8 cellular contexts compared by ENCODE assay signal in genomic region chr6:124963416-124964083, GRCh38. TPM values are rescaled to one million over a fixed set of nuclear protein-coding genes. Genes with fewer than 3 reads are reported as not detected.
DNase-seq lines count a peak whose midpoint lies in the region; ATAC-seq, FAIRE-seq and TF ChIP-seq lines count a peak whose summit lies in the region.

No MANE protein-coding gene starts in this region.

- peak overlapping the region; percentile 82 for H3K4me3 ChIP-seq in brain microvascular endothelial cell (ENCODE audit: low read depth, low read length)
- peak overlapping the region; percentile 46 to 92 for H3K4me3 ChIP-seq in small intestine (ENCODE audit: low read depth in 1 of 2, low read length in 2 of 2)

- in situ Hi-C loops in brain microvascular endothelial cell (cut with HindIII; ENCODE audit: low pct_ligation_motif_present, low sequenced_read_pairs), result no loop called here

- peak; percentile 60 for DNase-seq in AG08396 (ENCODE audit: low spot score)
- DNase-seq in HK-2 (ENCODE audit: unreplicated experiment), result peak; percentile 49
- DNase-seq in brain microvascular endothelial cell, result no peak
- peak; percentile 72 for DNase-seq in iris pigment epithelial cell (ENCODE audit: low read depth)
- peak; percentile 20 for DNase-seq in small intestine
- DNase-seq in NCI-H1417 (lab: John Stamatoyannopoulos, UW), result no peak

- H3K36me3 ChIP-seq in brain microvascular endothelial cell (replicated peaks) (peaks cover 4% of the 10 kb centered on the region), small intestine (ENCODE audit: control insufficient read depth in 2 of 2, insufficient read depth in 2 of 2, low read length in 2 of 2) (no peaks in the 10 kb centered on the region)

- H3K9me3 ChIP-seq in small intestine (ENCODE audit: control insufficient read depth, low read depth), result no peaks in the 10 kb centered on the region

- no peak for ATAC-seq in HG02981 (IDR thresholded peaks at IDR 0.05; ENCODE audit: unreplicated experiment)
- ATAC-seq in HG02870 (IDR thresholded peaks at IDR 0.05; ENCODE audit: unreplicated experiment), result no peak

- H3K27me3 ChIP-seq in brain microvascular endothelial cell (replicated peaks), result no peaks in the 10 kb centered on the region
- H3K27me3 ChIP-seq in small intestine (ENCODE audit: control insufficient read depth in 2 of 2, insufficient read depth in 2 of 2, low read length in 2 of 2), result no peaks in the 10 kb centered on the region

- no peak for FAIRE-seq in small intestine (lab: Jason Lieb, UNC)

- peak overlapping the region; percentile 78 for H3K27ac ChIP-seq in brain microvascular endothelial cell
- H3K27ac ChIP-seq in small intestine (ENCODE audit: low read depth in 1 of 2, low read length in 1 of 2), result peak overlapping the region; percentile 81 to 85

- no peak for TF ChIP-seq CTCF in brain microvascular endothelial cell (IDR thresholded peaks at IDR 0.05; ENCODE audit: low read depth, low read length, missing control alignments)

- H3K4me1 ChIP-seq in small intestine (ENCODE audit: control insufficient read depth in 2 of 2, insufficient read depth in 1 of 2, low read depth in 1 of 2, low read length in 1 of 2), result peaks cover 0 to 10% of the 10 kb centered on the region in 2 donors

- 9 to 17% (median 9%) methylated on average over 9 of the region's 9 CpGs for WGBS in small intestine, 3 donors

RNA-seq across cellular contexts. Expression of gene RNF217, which starts 1.3 kb away (rescaled TPM):
- 1 to 10 TPM in 1 of 3 donors, under 1 TPM in 2; 0.54 to 2.8 (median 0.67) TPM for polyA plus RNA-seq in small intestine

Comparison
In these comparisons a context has a peak if more than half of its experiments do, and no peak if none do; other contexts are left out.
1. DNase-seq: peak in AG08396 (single experiment), HK-2 (single experiment), iris pigment epithelial cell (single experiment) and small intestine (single experiment); none in brain microvascular endothelial cell (single experiment) and NCI-H1417 (0 of 3).